In the genomic region with DNA sequence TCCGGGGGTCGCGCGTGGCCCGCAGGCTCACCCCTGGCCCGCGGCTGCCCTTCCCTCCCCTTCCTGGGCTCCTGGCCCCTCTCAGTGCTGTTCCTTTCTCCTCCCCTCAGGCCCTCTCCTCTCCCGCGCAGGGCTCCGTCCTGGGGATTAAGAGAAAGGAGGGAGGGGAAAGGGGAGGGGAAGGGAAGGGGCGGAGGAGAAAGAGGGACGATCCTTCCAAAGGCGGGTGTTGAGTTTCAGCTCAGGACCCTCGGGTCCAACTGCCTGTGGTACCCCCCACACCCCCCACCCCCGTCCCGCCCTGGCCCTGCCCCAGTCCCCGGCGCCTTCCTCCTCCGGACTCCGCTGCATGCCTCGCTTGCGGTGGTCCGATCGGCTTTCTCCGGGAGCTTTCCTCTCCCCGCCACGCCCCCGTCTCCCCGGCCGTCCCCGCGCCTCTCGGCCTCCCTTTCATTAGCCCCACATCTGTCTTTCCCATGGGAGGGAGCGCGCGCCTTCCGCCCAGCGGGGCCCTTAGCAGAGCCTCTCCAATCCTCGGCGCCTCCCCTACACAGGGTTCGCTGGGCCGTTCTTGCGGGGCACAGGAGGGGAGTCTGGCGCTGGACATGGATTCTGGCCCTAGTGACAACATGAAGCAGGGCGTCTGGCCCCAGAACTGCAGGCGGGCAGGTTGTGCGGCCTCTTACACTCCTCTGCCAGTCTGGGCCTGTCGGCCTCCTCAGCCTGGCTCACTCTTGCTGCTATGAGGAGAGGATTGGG, we compare ENCODE assay signal across 9 cellular contexts. TPM values are rescaled to one million over a fixed set of nuclear protein-coding genes. Genes with fewer than 3 reads are reported as not detected.
DNase-seq lines count a peak whose midpoint lies in the region; FAIRE-seq and TF ChIP-seq lines count a peak whose summit lies in the region.
"Had no signal": no experiment of that assay in that cellular context is flagged by ENCODE, and none has a peak within 500 bp of the region (broad histone marks: within the 10 kb centered on the region; RNA-seq: fewer than 3 reads in every experiment).

No MANE protein-coding gene starts in this region.

- H3K4me3 ChIP-seq in kidney epithelial cell (ENCODE audit: low read depth, low read length) = peak overlapping the region; percentile 43
- H3K4me3 ChIP-seq in stomach smooth muscle (ENCODE audit: low read length in 2 of 2) = peak overlapping the region; percentile 47 to 78

- peak overlapping the region; percentile 72 to 89 for H3K9ac ChIP-seq in stomach smooth muscle (ENCODE audit: low read length in 2 of 2)

- FAIRE-seq in H54 (lab: Jason Lieb, UNC) = no peak

- DNase-seq in NCI-H1694 (lab: John Stamatoyannopoulos, UW) (peak; percentile 87), kidney epithelial cell (ENCODE audit: low read depth) (peak; percentile 16), NCI-H2029 treated with DMSO at 0.1 percent for 48 hours (lab: John Stamatoyannopoulos, UW) (no peak), H54 (ENCODE audit: insufficient read length, low spot score) (no peak), A172 (ENCODE audit: low spot score) (no peak), ACHN (no peak)

- no peak for TF ChIP-seq POLR2A in H54 (IDR thresholded peaks at IDR 0.05; ENCODE audit: low read depth, low read length)

- H3K36me3 ChIP-seq in kidney epithelial cell (ENCODE audit: control insufficient read depth, insufficient read depth, low read length) (no peaks in the 10 kb centered on the region), stomach smooth muscle (ENCODE audit: control insufficient read depth in 2 of 2, insufficient read depth in 2 of 2, low read length in 2 of 2) (no peaks in the 10 kb centered on the region)

- H3K4me1 ChIP-seq in stomach smooth muscle (ENCODE audit: control insufficient read depth, insufficient read depth, low read length) = peaks cover 29% of the 10 kb centered on the region

- TF ChIP-seq CTCF in kidney epithelial cell (IDR thresholded peaks at IDR 0.05; ENCODE audit: insufficient read depth, low read length, poor library complexity, severe bottlenecking) = no peak

- H3K9me3 ChIP-seq in stomach smooth muscle (ENCODE audit: control insufficient read depth in 2 of 2, low read length in 2 of 2) = no peaks in the 10 kb centered on the region

- peaks cover 17% of the 10 kb centered on the region for H3K27me3 ChIP-seq in kidney epithelial cell (ENCODE audit: control insufficient read depth, insufficient read depth, low read length)
- peaks cover 0 to 2% of the 10 kb centered on the region in 2 donors for H3K27me3 ChIP-seq in stomach smooth muscle (ENCODE audit: control insufficient read depth in 1 of 2, insufficient read depth in 2 of 2, low read length in 2 of 2)

- peak overlapping the region; percentile 94 for H3K27ac ChIP-seq in cingulate gyrus (ENCODE audit: low read depth, low read length)
- peak overlapping the region; percentile 93 for H3K27ac ChIP-seq in stomach smooth muscle (ENCODE audit: low read length)

- in situ Hi-C loops in ACHN (cut with HindIII; ENCODE audit: low pct_ligation_motif_present, low pct_unique_long_range_greater_than_20kb, low sequenced_read_pairs) = no loop called here

RNA-seq across cellular contexts. Expression of a gene that starts 1.4 kb away (rescaled TPM):
- 10.8 and 15.4 TPM in 2 replicates for total RNA-seq in kidney epithelial cell
- not detected in 2 replicates for total RNA-seq in A172 (2014; rRNA removed; shearing (Covaris generic))
- total RNA-seq: activated CD8-positive, alpha-beta memory T cell treated with anti-CD3 and anti-CD28 coated beads for 36 hours had no signal

RNA-seq across cellular contexts. Expression of a gene that starts 6.3 kb away (rescaled TPM):
- not detected in 2 replicates for total RNA-seq in kidney epithelial cell
- not detected in 2 replicates for total RNA-seq in A172 (2014; rRNA removed; shearing (Covaris generic))
- total RNA-seq: activated CD8-positive, alpha-beta memory T cell treated with anti-CD3 and anti-CD28 coated beads for 36 hours had no signal

RNA-seq across cellular contexts. Expression of a gene that starts 10.5 kb away (rescaled TPM):
- total RNA-seq in kidney epithelial cell = not detected in 2 replicates
- not detected in 2 replicates for total RNA-seq in A172 (2014; rRNA removed; shearing (Covaris generic))
- total RNA-seq: activated CD8-positive, alpha-beta memory T cell treated with anti-CD3 and anti-CD28 coated beads for 36 hours had no signal

RNA-seq across cellular contexts. Expression of a gene that starts 13.7 kb away (rescaled TPM):
- 7.8 and 13.1 TPM in 2 replicates for total RNA-seq in kidney epithelial cell
- total RNA-seq in A172 (2014; rRNA removed; shearing (Covaris generic)) = 10.3 and 11.6 TPM in 2 replicates

RNA-seq across cellular contexts. Expression of a gene that starts 41.7 kb away (rescaled TPM):
- total RNA-seq in kidney epithelial cell = not detected in 2 replicates
- total RNA-seq in A172 (2014; rRNA removed; shearing (Covaris generic)) = not detected in 2 replicates
- total RNA-seq: activated CD8-positive, alpha-beta memory T cell treated with anti-CD3 and anti-CD28 coated beads for 36 hours had no signal

Comparison
In these comparisons a context has a peak if more than half of its experiments do, and no peak if none do; other contexts are left out.
1. DNase-seq: peak in NCI-H1694 (single experiment) and kidney epithelial cell (single experiment); none in NCI-H2029 treated with DMSO at 0.1 percent for 48 hours (single experiment), H54 (single experiment), A172 (single experiment) and ACHN (single experiment).
2. RNA of a gene that starts 1.4 kb away (total RNA-seq): 10.8 to 15.4 TPM in kidney epithelial cell; not detected in A172; every median in the first group is over 10 times any median in the second.